20 cellular contexts compared by ENCODE assay signal in genomic region chr3:67946446-67946845, GRCh38.
"Had no signal": no experiment of that assay in that cellular context is flagged by ENCODE, and none has a peak within 500 bp of the region (broad histone marks: within the 10 kb centered on the region; RNA-seq: fewer than 3 reads in every experiment).

No MANE protein-coding gene starts in this region.

- H3K4me3 ChIP-seq: gastroesophageal sphincter, hepatocyte, left ventricle myocardium inferior, right atrium auricular region, skin epidermis, suprapubic skin had no signal

- H3K4me3 Mint-ChIP-seq: activated B cell treated with CpG ODN at 0.5 μM for 24 hours; activated CD8-positive, alpha-beta T cell treated with anti-CD3 and anti-CD28 coated beads, Interleukin-2, amount 10 ng/mL, durations not matched to agents 7 days and 5 days; activated naive CD4-positive, alpha-beta T cell treated with anti-CD3 and anti-CD28 coated beads, Interleukin-2, amount 50 U/mL, for 24 hours; effector memory CD8-positive, alpha-beta T cell; natural killer cell treated with Interleukin-12 subunit alpha and Interleukin-12 subunit beta and Interleukin-15 and Interleukin-18, amount 100 ng/mL, for 72 hours; type B pancreatic cell had no signal

- DNase-seq: activated B cell treated with CpG ODN at 0.5 μM for 24 hours; activated CD4-positive, alpha-beta T cell treated with anti-CD3 and anti-CD28 coated beads for 48 hours; activated CD8-positive, alpha-beta memory T cell treated with anti-CD3 and anti-CD28 coated beads, Interleukin-2, amount 50 U/mL, for 4 hours; activated CD8-positive, alpha-beta T cell treated with anti-CD3 and anti-CD28 coated beads, Interleukin-2, amount 10 ng/mL, durations not matched to agents 7 days and 5 days; activated effector memory CD4-positive, alpha-beta T cell treated with anti-CD3 and anti-CD28 coated beads, Interleukin-2, amount 50 U/mL, for 16 hours; activated T-cell treated with anti-CD3 and anti-CD28 coated beads, Interleukin-2, amount 50 U/mL, for 48 hours; amniotic stem cell; brain microvascular endothelial cell; dermis blood vessel endothelial cell; effector memory CD8-positive, alpha-beta T cell; left ventricle myocardium inferior; stimulated activated naive CD8-positive, alpha-beta T cell treated with anti-CD3 and anti-CD28 coated beads, Interleukin-15, Interleukin-2, amounts not matched to agents 100 U/mL and 50 U/mL, for 24 hours had no signal

- H3K27me3 Mint-ChIP-seq: activated B cell treated with CpG ODN at 0.5 μM for 24 hours; activated naive CD4-positive, alpha-beta T cell treated with anti-CD3 and anti-CD28 coated beads, Interleukin-2, amount 50 U/mL, for 24 hours; effector memory CD8-positive, alpha-beta T cell; type B pancreatic cell had no signal

- H3K9me3 ChIP-seq: right atrium auricular region, suprapubic skin had no signal

- H3K4me2 ChIP-seq: hepatocyte had no signal

- H2AFZ ChIP-seq: hepatocyte had no signal

- H3K4me1 ChIP-seq: gastroesophageal sphincter, left ventricle myocardium inferior, right atrium auricular region, suprapubic skin had no signal

- H3K4me1 Mint-ChIP-seq: activated B cell treated with CpG ODN at 0.5 μM for 24 hours had no signal

- H3K27me3 ChIP-seq: brain microvascular endothelial cell, gastroesophageal sphincter, hepatocyte, right atrium auricular region, suprapubic skin had no signal

- H3K27ac ChIP-seq: brain microvascular endothelial cell, gastroesophageal sphincter, hepatocyte, left ventricle myocardium inferior, right atrium auricular region, skin epidermis, suprapubic skin had no signal

- H3K36me3 ChIP-seq: brain microvascular endothelial cell, gastroesophageal sphincter, left ventricle myocardium inferior, right atrium auricular region, suprapubic skin had no signal

- H3K9me3 Mint-ChIP-seq: effector memory CD8-positive, alpha-beta T cell had no signal

- H3K36me3 Mint-ChIP-seq: type B pancreatic cell had no signal

- ATAC-seq: activated CD8-positive, alpha-beta T cell treated with anti-CD3 and anti-CD28 coated beads, Interleukin-2, amount 10 ng/mL, durations not matched to agents 7 days and 5 days; effector memory CD8-positive, alpha-beta T cell; gastroesophageal sphincter; natural killer cell treated with Interleukin-12 subunit alpha and Interleukin-12 subunit beta and Interleukin-15 and Interleukin-18, amount 100 ng/mL, for 72 hours; stimulated activated naive CD8-positive, alpha-beta T cell treated with anti-CD3 and anti-CD28 coated beads, Interleukin-15, Interleukin-2, amounts not matched to agents 100 U/mL and 50 U/mL, for 24 hours had no signal

- H3K79me2 ChIP-seq: hepatocyte had no signal

- H3K27ac Mint-ChIP-seq: activated B cell treated with CpG ODN at 0.5 μM for 24 hours; activated CD8-positive, alpha-beta T cell treated with anti-CD3 and anti-CD28 coated beads, Interleukin-2, amount 10 ng/mL, durations not matched to agents 7 days and 5 days; activated naive CD4-positive, alpha-beta T cell treated with anti-CD3 and anti-CD28 coated beads, Interleukin-2, amount 50 U/mL, for 24 hours; effector memory CD8-positive, alpha-beta T cell; natural killer cell treated with Interleukin-12 subunit alpha and Interleukin-12 subunit beta and Interleukin-15 and Interleukin-18, amount 100 ng/mL, for 72 hours; type B pancreatic cell had no signal
